8 cellular contexts compared by ENCODE assay signal in the genomic region with DNA sequence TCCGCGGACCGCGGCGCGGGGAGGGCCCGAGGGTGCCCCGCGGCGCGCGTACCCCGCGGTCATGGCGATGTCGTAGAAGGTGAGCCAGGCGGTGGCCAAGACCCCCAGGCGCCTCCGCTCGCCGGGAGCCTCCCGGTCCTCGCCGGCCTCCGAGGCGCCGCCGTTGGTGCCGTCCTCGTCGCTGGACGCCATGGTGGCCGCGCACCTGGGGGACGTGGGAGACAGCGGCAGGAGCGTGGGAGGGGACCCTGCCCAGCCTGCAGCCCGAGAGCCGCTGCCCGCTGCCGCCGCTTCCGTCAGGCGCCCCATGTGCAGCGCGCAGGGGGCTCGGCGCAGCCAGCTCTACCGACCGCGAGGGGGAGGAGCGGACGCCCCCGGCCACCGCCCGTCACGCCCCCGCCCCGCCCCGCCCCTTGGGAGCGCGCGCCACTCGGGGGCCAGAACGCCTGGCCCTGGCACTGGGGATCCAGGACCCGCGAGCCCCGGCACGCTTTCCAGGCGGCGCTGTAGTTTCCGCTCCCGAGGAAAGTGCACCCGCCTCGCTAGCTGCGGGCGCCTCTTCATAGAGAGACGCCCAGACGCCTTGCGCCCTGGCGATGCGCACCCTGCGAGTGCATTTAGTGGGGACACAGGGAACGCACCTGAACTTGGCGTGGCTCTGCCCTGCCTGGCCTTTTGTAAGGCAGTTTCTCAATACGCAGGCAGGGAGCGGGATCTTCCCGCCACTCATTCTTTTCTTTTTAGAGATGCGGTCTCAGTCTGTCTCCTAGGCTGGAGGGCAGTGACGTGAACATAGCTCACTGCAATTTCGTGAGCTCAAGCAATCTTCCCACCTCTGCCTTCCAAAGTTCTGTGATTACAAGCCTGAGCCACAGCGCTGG. TPM values are rescaled to one million over a fixed set of nuclear protein-coding genes. Genes with fewer than 3 reads are reported as not detected.
DNase-seq lines count a peak whose midpoint lies in the region; ATAC-seq and TF ChIP-seq lines count a peak whose summit lies in the region.

A gene with protein sequence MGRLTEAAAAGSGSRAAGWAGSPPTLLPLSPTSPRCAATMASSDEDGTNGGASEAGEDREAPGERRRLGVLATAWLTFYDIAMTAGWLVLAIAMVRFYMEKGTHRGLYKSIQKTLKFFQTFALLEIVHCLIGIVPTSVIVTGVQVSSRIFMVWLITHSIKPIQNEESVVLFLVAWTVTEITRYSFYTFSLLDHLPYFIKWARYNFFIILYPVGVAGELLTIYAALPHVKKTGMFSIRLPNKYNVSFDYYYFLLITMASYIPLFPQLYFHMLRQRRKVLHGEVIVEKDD (minus strand): TSS at position 344 of the 881 bp plus-strand sequence. CDS start 35 bp downstream, at position 309.

- H3K27me3 ChIP-seq in A673 (replicated peaks; ENCODE audit: insufficient read depth, low read depth, low read length, poor library complexity) (no peaks in the 10 kb centered on the region), lung (ENCODE audit: control insufficient read depth, insufficient read depth) (no peaks in the 10 kb centered on the region)

- H3K27me3 Mint-ChIP-seq in activated CD4-positive, alpha-beta memory T cell treated with anti-CD3 and anti-CD28 coated beads for 36 hours = peaks cover 17% of the 10 kb centered on the region

- ATAC-seq in GM18519 (IDR thresholded peaks at IDR 0.05; ENCODE audit: low FRiP score, unreplicated experiment) = peak; percentile 42
- ATAC-seq in HG02981 (IDR thresholded peaks at IDR 0.05; ENCODE audit: unreplicated experiment) = peak; percentile 63
- peak; percentile 86 for ATAC-seq in lung (ENCODE audit: insufficient read depth, low FRiP score)

- H3K4me3 Mint-ChIP-seq in activated CD4-positive, alpha-beta memory T cell treated with anti-CD3 and anti-CD28 coated beads for 36 hours = peak within 1 kb of the TSS; percentile 83

- no peaks in the 10 kb centered on the region for H3K9me3 Mint-ChIP-seq in activated CD4-positive, alpha-beta memory T cell treated with anti-CD3 and anti-CD28 coated beads for 36 hours

- H3K36me3 Mint-ChIP-seq in activated CD4-positive, alpha-beta memory T cell treated with anti-CD3 and anti-CD28 coated beads for 36 hours = no peaks in the 10 kb centered on the region

- POLR2A ChIA-PET in A673 (lab: Charles Lee; ENCODE audit: low non-redundant PET) = interaction anchor here (0.5 to 0.6 kb wide), 3 partner anchors 16 to 592 kb away, joined by 3 read pairs; no protein-coding TSS in a partner anchor
- POLR2A ChIA-PET in activated CD4-positive, alpha-beta memory T cell treated with anti-CD3 and anti-CD28 coated beads for 36 hours (lab: Charles Lee) = interaction anchor here (0.5 to 1.5 kb wide), 7 partner anchors 26 to 829 kb away, joined by 3 to 6 read pairs (median 3); partner anchors contain the start of genes ST8SIA6 and STAM

- H3K27ac Mint-ChIP-seq in activated CD4-positive, alpha-beta memory T cell treated with anti-CD3 and anti-CD28 coated beads for 36 hours = peak within 1 kb of the TSS; percentile 45

- H3K9me3 ChIP-seq in A673 (ENCODE audit: low read depth, low read length, poor library complexity, severe bottlenecking) (no peaks in the 10 kb centered on the region), lung (ENCODE audit: control insufficient read depth in 2 of 2, insufficient read depth in 1 of 2, low read length in 1 of 2) (no peaks in the 10 kb centered on the region)

- DNase-seq in A673 (ENCODE audit: low spot score) (peak; percentile 89), NCI-H446 treated with DMSO at 0.1 percent for 48 hours (lab: John Stamatoyannopoulos, UW) (peak; percentile 46), lung (ENCODE audit: low spot score) (peak; percentile 81)
- peak; percentile 71 for DNase-seq in activated CD4-positive, alpha-beta memory T cell treated with anti-CD3 and anti-CD28 coated beads for 36 hours
- DNase-seq in effector CD4-positive, alpha-beta T cell = peak; percentile 43
- peak; percentile 23 to 33 (median 25) for DNase-seq in stimulated activated CD4-positive, alpha-beta T cell treated with anti-CD3 and anti-CD28 coated beads, TNF-alpha, amount 100 ng/mL, for 48 hours (ENCODE audit: low read depth in 3 of 3)

- H3K36me3 ChIP-seq in A673 (ENCODE audit: insufficient read depth, low read length, poor library complexity, severe bottlenecking) (no peaks in the 10 kb centered on the region), lung (ENCODE audit: control insufficient read depth in 2 of 2, insufficient read depth in 2 of 2, low read length in 2 of 2) (no peaks in the 10 kb centered on the region)

- H3K27ac ChIP-seq in A673 (ENCODE audit: low read depth, low read length, poor library complexity, severe bottlenecking) (peak within 1 kb of the TSS; percentile 57), lung (ENCODE audit: low read depth in 1 of 2, low read length in 1 of 2) (peak within 1 kb of the TSS; percentile 96 to 98)

- CTCF ChIA-PET in A673 (lab: Charles Lee) = interaction anchor here (0.6 to 0.9 kb wide), 6 partner anchors 16 to 696 kb away, joined by 3 to 10 read pairs (median 3); partner anchors contain the start of gene STAM
- CTCF ChIA-PET in activated CD4-positive, alpha-beta memory T cell treated with anti-CD3 and anti-CD28 coated beads for 36 hours (lab: Charles Lee) = interaction anchor here (0.6 to 1.6 kb wide), 9 partner anchors 8 to 164 kb away, joined by 3 to 8 read pairs (median 3); partner anchors contain the start of gene STAM

- intact Hi-C loops in A673 (cut with micrococcal nuclease; ENCODE audit: unreplicated experiment) = no loop called here
- intact Hi-C loops in activated CD4-positive, alpha-beta memory T cell treated with anti-CD3 and anti-CD28 coated beads for 36 hours (cut with micrococcal nuclease) = loop anchor here (1.0 to 2.0 kb wide), 3 partner anchors 27 to 68 kb away; partner anchors contain the start of gene STAM

- peak within 1 kb of the TSS; percentile 84 for H3K4me3 ChIP-seq in A673 (ENCODE audit: low read depth, low read length, poor library complexity, severe bottlenecking)
- peak within 1 kb of the TSS; percentile 94 for H3K4me3 ChIP-seq in lung

- WGBS in lung, 2 donors = 0 to 1% methylated on average over 65 to 92 of the region's 92 CpGs

- H3K4me1 Mint-ChIP-seq in activated CD4-positive, alpha-beta memory T cell treated with anti-CD3 and anti-CD28 coated beads for 36 hours (ENCODE audit: low read depth) = peaks cover 4% of the 10 kb centered on the region

- TF ChIP-seq CTCF in A673 (conservative IDR thresholded peaks at IDR 0.05; ENCODE audit: low read depth, low read length) (peak; percentile 43), lung (IDR thresholded peaks at IDR 0.05; ENCODE audit: control extremely low read depth, extremely low read depth) (no peak)

- H3K4me1 ChIP-seq in A673 (ENCODE audit: insufficient read depth, low read length, poor library complexity, severe bottlenecking) (no peaks in the 10 kb centered on the region), lung (ENCODE audit: control insufficient read depth in 2 of 2, insufficient read depth in 2 of 2, low read length in 2 of 2) (peaks cover 0 to 2% of the 10 kb centered on the region in 2 donors)

- no TSS peak for BruUV-seq in A673 (replicated peaks; lab: Mats Ljungman, UMichigan)

RNA-seq across cellular contexts. Expression of the gene that starts here (rescaled TPM):
- total RNA-seq in A673 (2021) = 13.6 and 14.1 TPM in 2 replicates
- 1 to 10 TPM; 3.3 to 4.1 TPM for total RNA-seq in activated CD4-positive, alpha-beta memory T cell treated with anti-CD3 and anti-CD28 coated beads for 36 hours
- total RNA-seq in lung = 10 to 100 TPM; 16.6 to 31.9 TPM
- 10 to 100 TPM; 11.5 to 49.2 TPM for polyA plus RNA-seq in lung

Comparison
In these comparisons a context has a peak if more than half of its experiments do, and no peak if none do; other contexts are left out.
1. Peak in every context shown above with its lines: DNase-seq, ATAC-seq, H3K4me3 ChIP-seq and H3K27ac ChIP-seq.
2. DNase-seq: peak in every context shown above with its lines; median percentile 89 in A673; 81 in lung; 71 in activated CD4-positive, alpha-beta memory T cell treated with anti-CD3 and anti-CD28 coated beads for 36 hours; 46 in NCI-H446 treated with DMSO at 0.1 percent for 48 hours; 43 in effector CD4-positive, alpha-beta T cell; 25 in stimulated activated CD4-positive, alpha-beta T cell treated with anti-CD3 and anti-CD28 coated beads, TNF-alpha, amount 100 ng/mL, for 48 hours.